11 cellular contexts compared by ENCODE assay signal in genomic region chr11:18618341-18619025, GRCh38. TPM values are rescaled to one million over a fixed set of nuclear protein-coding genes. Genes with fewer than 3 reads are reported as not detected.
A peak's percentile ranks its signal among the peaks of the same experiment; 100 is the strongest.
DNase-seq lines count a peak whose midpoint lies in the region; ATAC-seq and TF ChIP-seq lines count a peak whose summit lies in the region.
"Had no signal": no experiment of that assay in that cellular context is flagged by ENCODE, and none has a peak within 500 bp of the region (broad histone marks: within the 10 kb centered on the region; RNA-seq: fewer than 3 reads in every experiment).

No MANE protein-coding gene starts in this region.

- no peak for ATAC-seq in GM19351 (IDR thresholded peaks at IDR 0.05; ENCODE audit: unreplicated experiment)

- H3K4me1 ChIP-seq in BLaER1, result peaks cover 30% of the 10 kb centered on the region
- H3K4me1 ChIP-seq in colonic mucosa, result no peaks in the 10 kb centered on the region
- peaks cover 3% of the 10 kb centered on the region for H3K4me1 ChIP-seq in mesenchymal stem cell (ENCODE audit: control insufficient read depth, insufficient read depth, low read depth, low read length)
- H3K4me1 ChIP-seq in SJCRH30, result no peaks in the 10 kb centered on the region

- H3K36me3 ChIP-seq in BLaER1, result peaks cover 35% of the 10 kb centered on the region
- peaks cover 11% of the 10 kb centered on the region for H3K36me3 ChIP-seq in MG63
- H3K36me3 ChIP-seq in colonic mucosa, result peaks cover 4% of the 10 kb centered on the region
- H3K36me3 ChIP-seq in mesenchymal stem cell (ENCODE audit: control insufficient read depth in 1 of 2, insufficient read depth in 2 of 2, low read depth in 1 of 2, low read length in 2 of 2), result peaks cover 9 to 29% of the 10 kb centered on the region in 2 experiments
- H3K36me3 ChIP-seq in SJCRH30, result peaks cover 21% of the 10 kb centered on the region

- DNase-seq in MG63, result peak; percentile 1
- DNase-seq in colonic mucosa, result no peak
- no peak for DNase-seq in mesenchymal stem cell
- no peak for DNase-seq in NCI-H2227 treated with DMSO at 0.1 percent for 48 hours (lab: John Stamatoyannopoulos, UW)
- DNase-seq in KBM-7, result no peak
- no peak for DNase-seq in SJCRH30
- DNase-seq: stimulated activated naive B cell treated with anti-CD40 and anti-IgM and Interleukin-4, amounts not matched to agents 10 μg/mL and 1 μg/mL and 100 μg/mL, for 72 hours had no signal

- peaks cover 16% of the 10 kb centered on the region for H3K79me1 ChIP-seq in mesenchymal stem cell (replicated peaks; ENCODE audit: low read length, poor library complexity, severe bottlenecking)

- H3K4me3 ChIP-seq in BLaER1 (no peak overlapping the region), MG63 (no peak overlapping the region), colonic mucosa (no peak overlapping the region), mesenchymal stem cell (ENCODE audit: insufficient read depth in 1 of 2, low read depth in 1 of 2, low read length in 2 of 2) (peak overlapping the region in 1 of 2 experiments; percentile 50), SJCRH30 (no peak overlapping the region)
- H3K4me3 ChIP-seq: cardiac muscle cell, skin epidermis had no signal

- no peak for TF ChIP-seq CTCF in colonic mucosa (IDR thresholded peaks at IDR 0.05)

- no peak overlapping the region for H3K14ac ChIP-seq in mesenchymal stem cell (ENCODE audit: low read length in 2 of 2)

- no peak overlapping the region for H2BK120ac ChIP-seq in mesenchymal stem cell (ENCODE audit: low read depth, low read length)

- peaks cover 5% of the 10 kb centered on the region for H3K9me3 ChIP-seq in BLaER1
- H3K9me3 ChIP-seq in MG63, result no peaks in the 10 kb centered on the region
- no peaks in the 10 kb centered on the region for H3K9me3 ChIP-seq in colonic mucosa
- no peaks in the 10 kb centered on the region for H3K9me3 ChIP-seq in mesenchymal stem cell (ENCODE audit: control insufficient read depth, low read length)
- H3K9me3 ChIP-seq in SJCRH30 (replicated peaks), result peaks cover under 1% of the 10 kb centered on the region; the same call in 1 of the 2 replicates

- no peak overlapping the region for H2BK5ac ChIP-seq in mesenchymal stem cell (ENCODE audit: low read depth, low read length, poor library complexity, severe bottlenecking)

- no peak overlapping the region for H3K27ac ChIP-seq in BLaER1
- H3K27ac ChIP-seq in colonic mucosa, result peak overlapping the region; percentile 18
- H3K27ac ChIP-seq in mesenchymal stem cell (ENCODE audit: low read length, poor library complexity, severe bottlenecking), result no peak overlapping the region
- H3K27ac ChIP-seq in SJCRH30, result no peak overlapping the region
- H3K27ac ChIP-seq: cardiac muscle cell had no signal

- H3K9ac ChIP-seq in BLaER1 (no peak overlapping the region), colonic mucosa (ENCODE audit: low read depth in 2 of 2, low read length in 2 of 2) (no peak overlapping the region), mesenchymal stem cell (ENCODE audit: low read length) (peak overlapping the region; percentile 83)

- peak overlapping the region; percentile 64 for H3K4me2 ChIP-seq in BLaER1
- no peak overlapping the region for H3K4me2 ChIP-seq in mesenchymal stem cell (ENCODE audit: low read length, poor library complexity, severe bottlenecking)

- no peak overlapping the region for H2AFZ ChIP-seq in mesenchymal stem cell (ENCODE audit: low read depth, low read length)

- 100% methylated on average over 2 of the region's 5 CpGs for WGBS in mesenchymal stem cell

- H3K4ac ChIP-seq in mesenchymal stem cell (ENCODE audit: low read depth in 1 of 2, low read length in 2 of 2), result no peak overlapping the region

- no peaks in the 10 kb centered on the region for H3K27me3 ChIP-seq in BLaER1
- no peaks in the 10 kb centered on the region for H3K27me3 ChIP-seq in MG63
- no peaks in the 10 kb centered on the region for H3K27me3 ChIP-seq in colonic mucosa
- H3K27me3 ChIP-seq in mesenchymal stem cell (ENCODE audit: control insufficient read depth in 1 of 2, insufficient read depth in 1 of 2, low read length in 2 of 2), result no peaks in the 10 kb centered on the region
- H3K27me3 ChIP-seq in SJCRH30, result no peaks in the 10 kb centered on the region
- H3K27me3 ChIP-seq: cardiac muscle cell had no signal

- no peak overlapping the region for H3K18ac ChIP-seq in mesenchymal stem cell (ENCODE audit: low read depth in 1 of 2, low read length in 2 of 2)

- H2AK5ac ChIP-seq in mesenchymal stem cell (ENCODE audit: low read length, severe bottlenecking), result no peak overlapping the region

- in situ Hi-C loops in KBM-7 (cut with MboI; ENCODE audit: low pct_unique_long_range_greater_than_20kb, low sequenced_read_pairs), result no loop called here

- no peak overlapping the region for H2BK12ac ChIP-seq in mesenchymal stem cell (ENCODE audit: low read length in 2 of 2)

- H3K23ac ChIP-seq in mesenchymal stem cell (ENCODE audit: low read length in 2 of 2), result no peak overlapping the region

- H4K8ac ChIP-seq in mesenchymal stem cell (ENCODE audit: low read length), result no peak overlapping the region

- H4K20me1 ChIP-seq in BLaER1, result peaks cover 89% of the 10 kb centered on the region

- no peak overlapping the region for H4K91ac ChIP-seq in mesenchymal stem cell (ENCODE audit: low read length)

- intact Hi-C loops in colonic mucosa (cut with DNase I), result no loop called here

- H2BK15ac ChIP-seq in mesenchymal stem cell (ENCODE audit: low read depth, poor library complexity, severe bottlenecking), result no peak overlapping the region

RNA-seq across cellular contexts. Expression of gene SPTY2D1, which starts 15.7 kb away (rescaled TPM):
- total RNA-seq in MG63 (2014; rRNA removed; shearing (Covaris generic); ENCODE audit: low replicate concordance), result 11.4 and 15.3 TPM in 2 replicates
- 10 to 100 TPM; 21.9 to 22.6 TPM for total RNA-seq in colonic mucosa
- 13.9 TPM for polyA plus RNA-seq in mesenchymal stem cell (2013, experiment 1 of 2)
- polyA plus RNA-seq in mesenchymal stem cell (2013, experiment 2 of 2), result 14.2 TPM
- total RNA-seq in SJCRH30 (2014; rRNA removed; shearing (Covaris generic)), result 21.9 and 23.8 TPM in 2 replicates

RNA-seq across cellular contexts. Expression of gene MISFA, which starts 18.9 kb away (rescaled TPM):
- not detected in 2 replicates for total RNA-seq in MG63 (2014; rRNA removed; shearing (Covaris generic); ENCODE audit: low replicate concordance)
- 1 to 10 TPM; 1.8 to 2.5 TPM for total RNA-seq in colonic mucosa
- 2.3 TPM for polyA plus RNA-seq in mesenchymal stem cell (2013, experiment 1 of 2)
- polyA plus RNA-seq in mesenchymal stem cell (2013, experiment 2 of 2), result 2.4 TPM
- 2.1 and 2.5 TPM in 2 replicates for total RNA-seq in SJCRH30 (2014; rRNA removed; shearing (Covaris generic))

RNA-seq across cellular contexts. Expression of gene UEVLD, which starts 29.9 kb away (rescaled TPM):
- total RNA-seq in MG63 (2014; rRNA removed; shearing (Covaris generic); ENCODE audit: low replicate concordance), result 8.2 and 16.5 TPM in 2 replicates
- 10 to 100 TPM; 29.2 to 46.6 TPM for total RNA-seq in colonic mucosa
- 17.7 TPM for polyA plus RNA-seq in mesenchymal stem cell (2013, experiment 1 of 2)
- polyA plus RNA-seq in mesenchymal stem cell (2013, experiment 2 of 2), result 18.7 TPM
- 14.9 and 17.8 TPM in 2 replicates for total RNA-seq in SJCRH30 (2014; rRNA removed; shearing (Covaris generic))
